Comparison of ENCODE assay signal across 19 cellular contexts in genomic region chr12:21797539-21797938, GRCh38. TPM values are rescaled to one million over a fixed set of nuclear protein-coding genes. Genes with fewer than 3 reads are reported as not detected.
DNase-seq lines count a peak whose midpoint lies in the region; ATAC-seq, FAIRE-seq and TF ChIP-seq lines count a peak whose summit lies in the region.
"Had no signal": no experiment of that assay in that cellular context is flagged by ENCODE, and none has a peak within 500 bp of the region (broad histone marks: within the 10 kb centered on the region; RNA-seq: fewer than 3 reads in every experiment).

No MANE protein-coding gene starts in this region.

- WGBS in heart left ventricle, 4 donors, result 30 to 52% (median 41%) methylated on average over 1 of the region's 1 CpG
- 40% methylated on average over 1 of the region's 1 CpG for WGBS in right cardiac atrium

- intact Hi-C loops in heart left ventricle (cut with DNase I) (no loop called here), right cardiac atrium (cut with DNase I) (no loop called here), kidney (cut with DNase I) (no loop called here)
- intact Hi-C loops in CD4-positive, alpha-beta T cell (cut with DNase I, micrococcal nuclease), result no loop called here

- H3K27ac Mint-ChIP-seq in CD4-positive, alpha-beta T cell, result no peak overlapping the region

- H3K36me3 ChIP-seq in heart left ventricle (peaks cover 0 to 19% (median 0%) of the 10 kb centered on the region in 9 donors), kidney (ENCODE audit: control insufficient read depth in 1 of 2, insufficient read depth in 2 of 2, low read length in 2 of 2) (no peaks in the 10 kb centered on the region)
- H3K36me3 ChIP-seq: BLaER1 had no signal

- H3K27me3 ChIP-seq in heart left ventricle (no peaks in the 10 kb centered on the region), right cardiac atrium (ENCODE audit: control insufficient read depth, insufficient read depth) (no peaks in the 10 kb centered on the region)
- no peaks in the 10 kb centered on the region for H3K27me3 ChIP-seq in CD4-positive, alpha-beta T cell (ENCODE audit: control insufficient read depth, insufficient read depth, low read length)
- H3K27me3 ChIP-seq: BLaER1 had no signal

- peak; percentile 20 to 78 (median 65) for ATAC-seq in heart left ventricle
- no peak for ATAC-seq in right cardiac atrium
- ATAC-seq in CD4-positive, alpha-beta T cell (ENCODE audit: poor library complexity), result no peak
- ATAC-seq in GM18498 (IDR thresholded peaks at IDR 0.05; ENCODE audit: unreplicated experiment), result no peak
- ATAC-seq: GM12878, HCT116, HepG2 had no signal

- DNase-seq in heart left ventricle (no peak), right cardiac atrium (no peak), kidney (no peak), SIG-M5 treated with dmso at 0.1 percent for 504 hours (lab: John Stamatoyannopoulos, UW; ENCODE audit: unreplicated experiment) (no peak)
- DNase-seq in CD4-positive, alpha-beta T cell, result no peak
- DNase-seq: 8988T, AML-193, DMS 273 treated with DMSO at 0.1 percent for 48 hours, GM23248 had no signal

- POLR2A ChIA-PET in CD4-positive, alpha-beta T cell (lab: Charles Lee), result no interaction called here

- H3K9me3 ChIP-seq in heart left ventricle (peaks cover 0 to 8% (median 0%) of the 10 kb centered on the region in 12 donors), right cardiac atrium (ENCODE audit: control insufficient read depth, low read length) (no peaks in the 10 kb centered on the region), kidney (ENCODE audit: control insufficient read depth in 1 of 2, low read length in 2 of 2) (no peaks in the 10 kb centered on the region)
- no peaks in the 10 kb centered on the region for H3K9me3 ChIP-seq in CD4-positive, alpha-beta T cell (ENCODE audit: control insufficient read depth, low read length)
- H3K9me3 ChIP-seq: BLaER1 had no signal

- H3K4me1 ChIP-seq in heart left ventricle (peaks cover 0 to 6% (median 0%) of the 10 kb centered on the region in 12 donors), right cardiac atrium (ENCODE audit: control insufficient read depth, insufficient read depth, low read length) (no peaks in the 10 kb centered on the region), kidney (ENCODE audit: control insufficient read depth in 1 of 2, insufficient read depth in 1 of 2, low read depth in 1 of 2, low read length in 2 of 2) (no peaks in the 10 kb centered on the region)
- H3K4me1 ChIP-seq: BLaER1 had no signal

- H3K27ac ChIP-seq in heart left ventricle (peak overlapping the region in 3 of 12 donors; percentile 2 to 43 (median 25)), right cardiac atrium (ENCODE audit: low read length) (no peak overlapping the region), kidney (ENCODE audit: low read depth in 2 of 2, low read length in 2 of 2) (no peak overlapping the region)
- H3K27ac ChIP-seq in CD4-positive, alpha-beta T cell (ENCODE audit: low read depth, low read length), result no peak overlapping the region
- H3K27ac ChIP-seq: BLaER1, GM23248 had no signal

- TF ChIP-seq CTCF in heart left ventricle (IDR thresholded peaks at IDR 0.05) (no peak), kidney (IDR thresholded peaks at IDR 0.05; ENCODE audit: borderline replicate concordance, extremely low read depth, insufficient read depth) (no peak)
- TF ChIP-seq CTCF in CD4-positive, alpha-beta T cell (IDR thresholded peaks at IDR 0.05), result no peak

- no peak overlapping the region for H3K4me3 ChIP-seq in heart left ventricle
- no peak overlapping the region for H3K4me3 ChIP-seq in right cardiac atrium (ENCODE audit: low read length)
- no peak overlapping the region for H3K4me3 ChIP-seq in kidney (ENCODE audit: low read length in 2 of 2)
- H3K4me3 ChIP-seq: BLaER1, GM12878, GM23248 had no signal

- no peaks in the 10 kb centered on the region for H3K4me1 Mint-ChIP-seq in CD4-positive, alpha-beta T cell (ENCODE audit: low read depth)

- H3K36me3 Mint-ChIP-seq in CD4-positive, alpha-beta T cell (ENCODE audit: low read depth), result no peaks in the 10 kb centered on the region

- TF ChIP-seq POLR2A in heart left ventricle (IDR thresholded peaks at IDR 0.05), result no peak

- peaks cover 17% of the 10 kb centered on the region for H3K27me3 Mint-ChIP-seq in CD4-positive, alpha-beta T cell

- FAIRE-seq in endometrium (lab: Jason Lieb, UNC) (peak; percentile 15), kidney (lab: Jason Lieb, UNC) (peak; percentile 73)
- FAIRE-seq: GM12878, H54, HepG2, HTR-8/SVneo had no signal

- CTCF ChIA-PET in CD4-positive, alpha-beta T cell (lab: Charles Lee), result no interaction called here

- no peaks in the 10 kb centered on the region for H3K9me3 Mint-ChIP-seq in CD4-positive, alpha-beta T cell

- H3K9ac ChIP-seq in kidney (ENCODE audit: low read length in 2 of 2), result no peak overlapping the region
- H3K9ac ChIP-seq: BLaER1, GM23248 had no signal

- H3K4me3 Mint-ChIP-seq in CD4-positive, alpha-beta T cell, result no peak overlapping the region

RNA-seq across cellular contexts. Expression of gene KCNJ8, which starts 23.0 kb away (rescaled TPM):
- 100 to 1,000 TPM in 1 of 9 donors, 10 to 100 TPM in 8; 42.7 to 147 (median 56.5) TPM for total RNA-seq in heart left ventricle
- 10 to 100 TPM; 17.0 to 89.6 TPM for polyA plus RNA-seq in heart left ventricle
- 10 to 100 TPM; 37.5 to 45.0 (median 40.4) TPM for total RNA-seq in right cardiac atrium
- polyA plus RNA-seq in right cardiac atrium, result 25.7 TPM
- 13.1 TPM for total RNA-seq in kidney
- 5.6 TPM for polyA plus RNA-seq in kidney (ENCODE audit: insufficient read depth, low read depth, low replicate concordance)
- not detected for total RNA-seq in CD4-positive, alpha-beta T cell
- total RNA-seq: Daoy, G401, GM12878, HepG2 had no signal
- polyA plus RNA-seq: GM12878, HepG2 had no signal

Comparison
In these comparisons a context has a peak if more than half of its experiments do, and no peak if none do; other contexts are left out.
1. ATAC-seq: peak in heart left ventricle (4 of 4); none in right cardiac atrium (0 of 2), CD4-positive, alpha-beta T cell (single experiment) and GM18498 (single experiment).
2. RNA of gene KCNJ8, which starts 23.0 kb away (total RNA-seq): 42.7 to 147 TPM in heart left ventricle, 37.5 to 45.0 TPM in right cardiac atrium and 13.1 TPM in kidney (single experiment); not detected in CD4-positive, alpha-beta T cell; every median in the first group is over 10 times any median in the second.